In genomic region chr10:104293021-104293420, GRCh38 we compare ENCODE assay signal across 1 cellular context.
TF ChIP-seq lines count a peak whose summit lies in the region.

No MANE protein-coding gene starts in this region.

TF ChIP-seq in GM23338, 12 proteins besides CTCF, POLR2A, EP300 and RAD21:
- TF ChIP-seq ZNF462 (CRISPR knock-in tag; IDR thresholded peaks at IDR 0.05) (no peak), ZNF331 (CRISPR knock-in tag; IDR thresholded peaks at IDR 0.05; ENCODE audit: low read depth) (no peak), EZH2phosphoT487 (IDR thresholded peaks at IDR 0.05; ENCODE audit: unreplicated experiment) (no peak), EZH2 (IDR thresholded peaks at IDR 0.05; ENCODE audit: low read depth, unreplicated experiment) (no peak), NANOG (IDR thresholded peaks at IDR 0.05; ENCODE audit: borderline replicate concordance) (no peak), CREB1 (CRISPR knock-in tag; IDR thresholded peaks at IDR 0.05; ENCODE audit: low read depth) (no peak), STAT1 (IDR thresholded peaks at IDR 0.05; ENCODE audit: unreplicated experiment) (no peak), ZNF114 (CRISPR knock-in tag; IDR thresholded peaks at IDR 0.05) (no peak), ETS1 (IDR thresholded peaks at IDR 0.05) (no peak), REST (IDR thresholded peaks at IDR 0.05; ENCODE audit: unreplicated experiment) (no peak), JUNB (IDR thresholded peaks at IDR 0.05; ENCODE audit: unreplicated experiment) (no peak), POLR2AphosphoS5 (IDR thresholded peaks at IDR 0.05; ENCODE audit: low read depth) (no peak)
TF ChIP-seq in GM23338: peak in this region for 0.
